24 cellular contexts compared by ENCODE assay signal in the genomic region with DNA sequence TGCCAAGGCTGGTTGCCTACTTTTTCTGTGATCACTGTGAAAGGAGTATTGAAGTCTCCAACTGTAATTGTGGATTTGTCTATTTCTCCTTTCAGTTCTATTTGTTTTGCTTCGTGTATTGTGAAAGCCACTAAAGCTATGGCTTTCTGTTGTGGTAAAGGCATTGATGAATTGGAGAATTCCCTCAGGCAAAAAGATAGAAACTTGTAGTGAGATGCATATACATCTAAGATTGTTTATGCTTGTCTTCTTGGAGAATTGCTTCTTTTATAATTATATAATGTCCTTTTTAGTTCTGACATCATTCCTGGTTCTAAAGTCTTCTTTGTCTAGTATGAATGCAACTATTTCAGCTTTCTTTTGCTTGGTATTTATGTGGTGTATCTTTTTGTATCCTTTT.
"Had no signal": no experiment of that assay in that cellular context is flagged by ENCODE, and none has a peak within 500 bp of the region (broad histone marks: within the 10 kb centered on the region; RNA-seq: fewer than 3 reads in every experiment).

No MANE protein-coding gene starts in this region.

- H3K27ac ChIP-seq: neural progenitor cell, pancreas, psoas muscle, right lobe of liver, sigmoid colon, stomach, thoracic aorta, thyroid gland, tibial nerve, upper lobe of left lung, vagina had no signal

- H3K4me3 ChIP-seq: neural progenitor cell, pancreas, psoas muscle, right lobe of liver, sigmoid colon, stomach, thoracic aorta, thyroid gland, tibial nerve, upper lobe of left lung, vagina had no signal

- H3K4me1 ChIP-seq: neural progenitor cell, pancreas, psoas muscle, right lobe of liver, sigmoid colon, stomach, thyroid gland, tibial nerve, upper lobe of left lung, vagina had no signal

- H3K9me3 ChIP-seq: pancreas, psoas muscle, right lobe of liver, thyroid gland, vagina had no signal

- H3K36me3 ChIP-seq: neural progenitor cell, pancreas, right lobe of liver, thyroid gland had no signal

- DNase-seq: naive thymus-derived CD4-positive, alpha-beta T cell; natural killer cell; occipital lobe; pancreas; posterior cingulate gyrus; psoas muscle; right cardiac atrium; right lobe of liver; sigmoid colon; small intestine; stimulated activated CD4-positive, alpha-beta T cell treated with anti-CD3 and anti-CD28 coated beads, Interleukin-15, amount 100 ng/mL, for 24 hours; stimulated activated CD4-positive, alpha-beta T cell treated with anti-CD3 and anti-CD28 coated beads, Interleukin-2, amount 100 ng/mL, for 24 hours; stimulated activated CD4-positive, alpha-beta T cell treated with anti-CD3 and anti-CD28 coated beads, Interleukin-2, amount 100 ng/mL, for 48 hours; stimulated activated CD4-positive, alpha-beta T cell treated with anti-CD3 and anti-CD28 coated beads, Interleukin-4, amount 100 ng/mL, for 24 hours; stimulated activated naive B cell treated with anti-CD40 and anti-IgM and Interleukin-4, amounts not matched to agents 10 μg/mL and 1 μg/mL and 100 μg/mL, for 72 hours; stimulated activated naive CD4-positive, alpha-beta T cell treated with Interleukin-2 at 50 U/mL for 16 hours; stomach; thyroid gland; trophoblast cell; upper lobe of left lung had no signal

- H3K27me3 ChIP-seq: neural progenitor cell, pancreas, right lobe of liver, sigmoid colon, stomach, thyroid gland, tibial nerve, upper lobe of left lung, vagina had no signal
